In the genomic region with DNA sequence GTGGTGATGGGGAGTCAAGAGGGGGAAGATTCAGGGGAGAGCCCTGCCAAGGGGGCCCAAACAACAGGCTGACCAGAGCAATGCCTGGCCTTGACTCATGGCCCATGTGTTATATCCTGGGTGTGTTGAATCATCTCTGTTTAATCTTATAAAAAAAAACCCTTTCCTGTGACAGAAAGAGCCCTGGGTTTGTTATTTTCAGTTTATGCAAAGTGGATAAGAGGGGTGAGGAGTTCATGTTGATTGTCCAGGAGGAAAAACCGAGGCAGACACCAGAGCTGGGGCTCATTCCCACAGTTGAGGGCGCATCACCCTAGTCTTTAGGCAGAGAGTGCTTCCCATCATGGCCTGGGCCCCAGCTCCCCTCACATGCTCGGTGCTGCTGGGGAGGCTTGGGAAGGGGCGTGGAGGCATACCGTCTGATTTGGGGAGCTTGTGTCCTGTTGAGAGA, we compare ENCODE assay signal across 13 cellular contexts. TPM values are rescaled to one million over a fixed set of nuclear protein-coding genes. Genes with fewer than 3 reads are reported as not detected.
A peak's percentile ranks its signal among the peaks of the same experiment; 100 is the strongest.
DNase-seq lines count a peak whose midpoint lies in the region; ATAC-seq, FAIRE-seq and TF ChIP-seq lines count a peak whose summit lies in the region.
"Had no signal": no experiment of that assay in that cellular context is flagged by ENCODE, and none has a peak within 500 bp of the region (broad histone marks: within the 10 kb centered on the region; RNA-seq: fewer than 3 reads in every experiment).

No MANE protein-coding gene starts in this region.

- H3K4me1 ChIP-seq in heart right ventricle (peaks cover 0 to 21% (median 0%) of the 10 kb centered on the region in 9 donors), esophagus squamous epithelium (peaks cover 0 to 40% (median 12%) of the 10 kb centered on the region in 3 donors)

- H3K27me3 ChIP-seq in heart right ventricle: peaks cover 0 to 19% (median 4%) of the 10 kb centered on the region in 7 donors
- H3K27me3 ChIP-seq in esophagus squamous epithelium: no peaks in the 10 kb centered on the region

- H3K4me1 Mint-ChIP-seq in T-helper 1 cell treated with Interleukin-12 subunit alpha and Interleukin-12 subunit beta and Interleukin-4 antibody, amounts not matched to agents 30 μg/mL and 1 μg/mL, for 36 hours (ENCODE audit: low read depth): peaks cover 27% of the 10 kb centered on the region

- H3K9me3 ChIP-seq in heart right ventricle (no peaks in the 10 kb centered on the region), esophagus squamous epithelium (no peaks in the 10 kb centered on the region)

- intact Hi-C loops in heart right ventricle (cut with DNase I) (loop anchor here in 4 of 10 donors (5.0 kb wide), 2 partner anchors 128 to 133 kb away; no protein-coding TSS in a partner anchor), esophagus squamous epithelium (cut with DNase I) (loop anchor here (10.0 kb wide), 1 partner anchor 135 kb away; no protein-coding TSS in a partner anchor)

- H3K27ac Mint-ChIP-seq in T-helper 1 cell treated with Interleukin-12 subunit alpha and Interleukin-12 subunit beta and Interleukin-4 antibody, amounts not matched to agents 30 μg/mL and 1 μg/mL, for 36 hours: peak overlapping the region; percentile 23

- peak; percentile 55 for DNase-seq in AG08395 (ENCODE audit: low spot score)
- no peak for DNase-seq in GM12891 (ENCODE audit: insufficient read length, low spot score)
- DNase-seq in fibroblast of the aortic adventitia (ENCODE audit: low read depth): peak; percentile 80
- DNase-seq in heart right ventricle: no peak
- no peak for DNase-seq in NCI-H446 (lab: John Stamatoyannopoulos, UW)
- no peak for DNase-seq in NCI-H1092 (lab: John Stamatoyannopoulos, UW)
- DNase-seq in esophagus squamous epithelium (lab: John Stamatoyannopoulos, UW): no peak
- DNase-seq: activated gamma-delta T cell, erythroblast, NCI-H524 had no signal

- H3K4me3 ChIP-seq in fibroblast of the aortic adventitia (ENCODE audit: low read depth, low read length) (no peak overlapping the region), heart right ventricle (no peak overlapping the region), esophagus squamous epithelium (no peak overlapping the region)

- no peaks in the 10 kb centered on the region for H3K27me3 Mint-ChIP-seq in T-helper 1 cell treated with Interleukin-12 subunit alpha and Interleukin-12 subunit beta and Interleukin-4 antibody, amounts not matched to agents 30 μg/mL and 1 μg/mL, for 36 hours (ENCODE audit: low read depth)

- no peak for TF ChIP-seq POLR2A in GM12891 (IDR thresholded peaks at IDR 0.05; ENCODE audit: low read depth, low read length)
- TF ChIP-seq POLR2A in esophagus squamous epithelium (IDR thresholded peaks at IDR 0.05): no peak

- H3K4me3 Mint-ChIP-seq in T-helper 1 cell treated with Interleukin-12 subunit alpha and Interleukin-12 subunit beta and Interleukin-4 antibody, amounts not matched to agents 30 μg/mL and 1 μg/mL, for 36 hours: no peak overlapping the region

- no peaks in the 10 kb centered on the region for H3K9me3 Mint-ChIP-seq in T-helper 1 cell treated with Interleukin-12 subunit alpha and Interleukin-12 subunit beta and Interleukin-4 antibody, amounts not matched to agents 30 μg/mL and 1 μg/mL, for 36 hours

- FAIRE-seq in GM12891 (lab: Jason Lieb, UNC): peak; percentile 41

- 92 to 98% methylated on average over 5 of the region's 5 CpGs for WGBS in heart right ventricle, 2 donors
- 25 to 70% methylated on average over 1 to 4 of the region's 5 CpGs for WGBS in esophagus squamous epithelium, 2 donors

- TF ChIP-seq CTCF in fibroblast of the aortic adventitia (IDR thresholded peaks at IDR 0.05; ENCODE audit: insufficient read depth, low read length) (no peak), heart right ventricle (IDR thresholded peaks at IDR 0.05) (no peak), esophagus squamous epithelium (IDR thresholded peaks at IDR 0.05) (no peak)

- H3K36me3 Mint-ChIP-seq in T-helper 1 cell treated with Interleukin-12 subunit alpha and Interleukin-12 subunit beta and Interleukin-4 antibody, amounts not matched to agents 30 μg/mL and 1 μg/mL, for 36 hours (ENCODE audit: low read depth): no peaks in the 10 kb centered on the region

- ATAC-seq in heart right ventricle: no peak

- H3K36me3 ChIP-seq in heart right ventricle (no peaks in the 10 kb centered on the region), esophagus squamous epithelium (no peaks in the 10 kb centered on the region)

- H3K27ac ChIP-seq in heart right ventricle (peak overlapping the region in 1 of 10 donors; percentile 56), esophagus squamous epithelium (no peak overlapping the region)

TF ChIP-seq in GM12891, 5 proteins besides CTCF, POLR2A, EP300 and RAD21:
- TF ChIP-seq POU2F2 (IDR thresholded peaks at IDR 0.05; ENCODE audit: low read depth, low read length) (0 out of 2 replicates have a peak, but pooled peaks have one; percentile 17), SPI1 (IDR thresholded peaks at IDR 0.05; ENCODE audit: low read depth, low read length) (no peak), TAF1 (IDR thresholded peaks at IDR 0.05; ENCODE audit: low read depth, low read length) (no peak)
TF ChIP-seq in GM12891: peak in this region for 1.

RNA-seq across cellular contexts. Expression of a gene that starts 30.9 kb away (rescaled TPM):
- not detected for polyA plus RNA-seq in GM12891 (2012; ENCODE audit: low read depth, missing spikeins)
- total RNA-seq in fibroblast of the aortic adventitia (ENCODE audit: low replicate concordance) (not detected in 2 replicates), heart right ventricle (not detected), esophagus squamous epithelium (1 to 10 TPM in 1 of 4 donors, not detected in 3; 1.3 TPM)
- not detected for polyA plus RNA-seq in heart right ventricle
- total RNA-seq: liver had no signal
- polyA plus RNA-seq: liver had no signal

RNA-seq across cellular contexts. Expression of a gene that starts 43.5 kb away (rescaled TPM):
- 0.22 TPM for polyA plus RNA-seq in GM12891 (2012; ENCODE audit: low read depth, missing spikeins)
- total RNA-seq in fibroblast of the aortic adventitia (ENCODE audit: low replicate concordance) (2.4 TPM in 1 of 2 replicates, not detected in the other), heart right ventricle (10 to 100 TPM in 1 of 10 donors, 1 to 10 TPM in 4, under 1 TPM in 4, not detected in 1; 0.14 to 10.3 (median 1.1) TPM), esophagus squamous epithelium (10 to 100 TPM in 1 of 4 donors, 1 to 10 TPM in 3; 1.3 to 16.5 (median 4.4) TPM)
- under 1 TPM; 0.29 to 0.48 TPM for polyA plus RNA-seq in heart right ventricle
- total RNA-seq: T-helper 1 cell treated with Interleukin-12 subunit alpha and Interleukin-12 subunit beta and Interleukin-4 antibody, amounts not matched to agents 30 ng/mL and 1 ng/mL, for 36 hours had no signal

Comparison
In these comparisons a context has a peak if more than half of its experiments do, and no peak if none do; other contexts are left out.
1. DNase-seq: peak in AG08395 (single experiment) and fibroblast of the aortic adventitia (single experiment); none in GM12891 (single experiment), heart right ventricle (0 of 2), NCI-H446 (0 of 2), NCI-H1092 (single experiment) and esophagus squamous epithelium (single experiment).